Comparison of ENCODE assay signal across 1 cellular context in genomic region chr18:41312241-41312590, GRCh38.
TF ChIP-seq lines count a peak whose summit lies in the region.

No MANE protein-coding gene starts in this region.

TF ChIP-seq in WTC11, 78 proteins besides CTCF, POLR2A, EP300 and RAD21 (continued from another document):
- no peak for TF ChIP-seq GRHL2 (CRISPR knock-in tag; IDR thresholded peaks at IDR 0.05; ENCODE audit: insufficient replicate concordance, severe bottlenecking)
- TF ChIP-seq, protein P1, sequence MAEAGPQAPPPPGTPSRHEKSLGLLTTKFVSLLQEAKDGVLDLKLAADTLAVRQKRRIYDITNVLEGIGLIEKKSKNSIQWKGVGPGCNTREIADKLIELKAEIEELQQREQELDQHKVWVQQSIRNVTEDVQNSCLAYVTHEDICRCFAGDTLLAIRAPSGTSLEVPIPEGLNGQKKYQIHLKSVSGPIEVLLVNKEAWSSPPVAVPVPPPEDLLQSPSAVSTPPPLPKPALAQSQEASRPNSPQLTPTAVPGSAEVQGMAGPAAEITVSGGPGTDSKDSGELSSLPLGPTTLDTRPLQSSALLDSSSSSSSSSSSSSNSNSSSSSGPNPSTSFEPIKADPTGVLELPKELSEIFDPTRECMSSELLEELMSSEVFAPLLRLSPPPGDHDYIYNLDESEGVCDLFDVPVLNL (CRISPR knock-in tag; IDR thresholded peaks at IDR 0.05; ENCODE audit: borderline replicate concordance, low read depth): no peak
